Comparison of ENCODE assay signal across 12 cellular contexts in genomic region chr1:235018720-235019444, GRCh38.
DNase-seq lines count a peak whose midpoint lies in the region; ATAC-seq, FAIRE-seq and TF ChIP-seq lines count a peak whose summit lies in the region.
"Had no signal": no experiment of that assay in that cellular context is flagged by ENCODE, and none has a peak within 500 bp of the region (broad histone marks: within the 10 kb centered on the region; RNA-seq: fewer than 3 reads in every experiment).

No MANE protein-coding gene starts in this region.

- FAIRE-seq in A549 (lab: Jason Lieb, UNC), result no peak

- H3K9me3 ChIP-seq in A549, result peaks cover 14% of the 10 kb centered on the region; the same call in 2 of the 3 replicates
- H3K9me3 ChIP-seq: right atrium auricular region had no signal

- POLR2A ChIA-PET in A549 (lab: Yijun Ruan, JAX), result interaction anchor here (0.9 kb wide), 1 partner anchor 49 kb away, joined by 3 read pairs; no protein-coding TSS in a partner anchor

- no peak overlapping the region for H3K4me3 Mint-ChIP-seq in HFFc6
- peak overlapping the region; percentile 59 for H3K4me3 Mint-ChIP-seq in nephron progenitor cell

- H3K27ac Mint-ChIP-seq in HFFc6, result peak overlapping the region; percentile 83; the same call in 1 of the 2 replicates
- peak overlapping the region; percentile 13 to 52 for H3K27ac Mint-ChIP-seq in activated naive CD4-positive, alpha-beta T cell treated with anti-CD3 and anti-CD28 coated beads, Interleukin-2, amount 50 U/mL, for 72 hours
- H3K27ac Mint-ChIP-seq in nephron progenitor cell, result peak overlapping the region; percentile 93

- TF ChIP-seq POLR2A in A549 (IDR thresholded peaks at IDR 0.05; ENCODE audit: low read length), result no peak

- TF ChIP-seq EP300 in A549 (IDR thresholded peaks at IDR 0.05), result no peak

- WGBS in A549 (ENCODE audit: missing lambda C conversion rate), result 91% methylated on average over 3 of the region's 3 CpGs

- H3K27me3 Mint-ChIP-seq in HFFc6 (ENCODE audit: insufficient read depth) (peaks cover 2% of the 10 kb centered on the region; the same call in 1 of the 2 replicates), nephron progenitor cell (ENCODE audit: low read depth, poor library complexity) (peaks cover 11% of the 10 kb centered on the region)

- DNase-seq in A549 (ENCODE audit: low read depth in 1 of 2, low spot score in 1 of 2), result no peak
- DNase-seq in HFFc6, result no peak
- DNase-seq in activated naive CD4-positive, alpha-beta T cell treated with anti-CD3 and anti-CD28 coated beads, Interleukin-2, amount 50 U/mL, for 72 hours (ENCODE audit: low spot score in 2 of 2), result no peak
- DNase-seq in nephron progenitor cell, result peak; percentile 49
- no peak for DNase-seq in NCI-H748 (lab: John Stamatoyannopoulos, UW; ENCODE audit: unreplicated experiment)
- no peak for DNase-seq in D341Med (ENCODE audit: low spot score)
- no peak for DNase-seq in DMS79 treated with DMSO at 0.1 percent for 48 hours (lab: John Stamatoyannopoulos, UW)
- DNase-seq: NCI-H1436 treated with DMSO at 0.1 percent for 48 hours had no signal

- TF ChIP-seq CTCF in A549 (IDR thresholded peaks at IDR 0.05), result no peak
- TF ChIP-seq CTCF in HFFc6 (IDR thresholded peaks at IDR 0.05), result no peak
- TF ChIP-seq CTCF in nephron progenitor cell (IDR thresholded peaks at IDR 0.05), result no peak

- H3K27ac ChIP-seq in A549, result peak overlapping the region; percentile 32 to 71; a peak in 5 of 6 replicates
- H3K27ac ChIP-seq: cardiac muscle cell, right atrium auricular region, SK-N-MC had no signal

- H3K4me2 ChIP-seq in A549, result no peak overlapping the region

- H3K4me1 Mint-ChIP-seq in HFFc6 (ENCODE audit: low read depth), result peaks cover 44% of the 10 kb centered on the region
- H3K4me1 Mint-ChIP-seq in nephron progenitor cell, result peaks cover 95% of the 10 kb centered on the region

- peaks cover 8% of the 10 kb centered on the region; the same call in 2 of the 3 replicates for H3K4me1 ChIP-seq in A549

- no peak overlapping the region for H3K4me3 ChIP-seq in A549
- H3K4me3 ChIP-seq: cardiac muscle cell, right atrium auricular region, SK-N-MC had no signal

- CTCF ChIA-PET in A549 (lab: Yijun Ruan, JAX), result interaction anchor here (1.0 to 1.2 kb wide), 2 partner anchors 29 to 87 kb away, joined by 3 to 4 read pairs; no protein-coding TSS in a partner anchor

- peaks cover 25% of the 10 kb centered on the region for H3K36me3 Mint-ChIP-seq in HFFc6 (ENCODE audit: low read depth)
- peaks cover 15 to 46% of the 10 kb centered on the region in 2 donors for H3K36me3 Mint-ChIP-seq in activated naive CD4-positive, alpha-beta T cell treated with anti-CD3 and anti-CD28 coated beads, Interleukin-2, amount 50 U/mL, for 72 hours
- peaks cover 19% of the 10 kb centered on the region for H3K36me3 Mint-ChIP-seq in nephron progenitor cell (ENCODE audit: low read depth)

- peaks cover 11% of the 10 kb centered on the region for H3K9me3 Mint-ChIP-seq in HFFc6
- peaks cover 24 to 29% of the 10 kb centered on the region in 2 donors for H3K9me3 Mint-ChIP-seq in activated naive CD4-positive, alpha-beta T cell treated with anti-CD3 and anti-CD28 coated beads, Interleukin-2, amount 50 U/mL, for 72 hours
- H3K9me3 Mint-ChIP-seq in nephron progenitor cell, result peaks cover 28% of the 10 kb centered on the region

- ATAC-seq in A549, result no peak
- no peak for ATAC-seq in activated naive CD4-positive, alpha-beta T cell treated with anti-CD3 and anti-CD28 coated beads, Interleukin-2, amount 50 U/mL, for 72 hours
- ATAC-seq in GM21367 (IDR thresholded peaks at IDR 0.05; ENCODE audit: unreplicated experiment), result no peak

- TF ChIP-seq RAD21 in A549 (conservative IDR thresholded peaks at IDR 0.05 in 1 of 2, IDR thresholded peaks at IDR 0.05 in 1 of 2), result no peak

TF ChIP-seq in A549, 52 proteins besides CTCF, POLR2A, EP300 and RAD21:
- no peak for TF ChIP-seq GATA3 (IDR thresholded peaks at IDR 0.05; ENCODE audit: borderline replicate concordance)
- no peak for TF ChIP-seq JUNB (IDR thresholded peaks at IDR 0.05)
- TF ChIP-seq REST (IDR thresholded peaks at IDR 0.05), result no peak
- no peak for TF ChIP-seq TP53 (CRISPR knock-in tag; IDR thresholded peaks at IDR 0.05)
- TF ChIP-seq ZNF302 (CRISPR knock-in tag; IDR thresholded peaks at IDR 0.05), result no peak
- no peak for TF ChIP-seq HOXB5 (CRISPR knock-in tag; IDR thresholded peaks at IDR 0.05)
- TF ChIP-seq ESRRA (IDR thresholded peaks at IDR 0.05; ENCODE audit: borderline replicate concordance, low read length), result no peak
- TF ChIP-seq EHF (CRISPR knock-in tag; IDR thresholded peaks at IDR 0.05), result no peak
- no peak for TF ChIP-seq HES2 (IDR thresholded peaks at IDR 0.05)
- TF ChIP-seq TFCP2L1 (CRISPR knock-in tag; IDR thresholded peaks at IDR 0.05), result no peak
- no peak for TF ChIP-seq FOXS1 (CRISPR knock-in tag; IDR thresholded peaks at IDR 0.05)
- no peak for TF ChIP-seq HMGXB4 (CRISPR knock-in tag; IDR thresholded peaks at IDR 0.05; ENCODE audit: borderline replicate concordance)
- TF ChIP-seq NR3C1 (IDR thresholded peaks at IDR 0.05), result no peak
- TF ChIP-seq EHMT2 (IDR thresholded peaks at IDR 0.05; ENCODE audit: low read depth), result no peak
- no peak for TF ChIP-seq MYC (IDR thresholded peaks at IDR 0.05; ENCODE audit: borderline replicate concordance, low read length)

Comparison
In these comparisons a context has a peak if more than half of its experiments do, and no peak if none do; other contexts are left out.
1. H3K27ac Mint-ChIP-seq: peak in every context shown above with its lines; median percentile 93 in nephron progenitor cell; 83 in HFFc6; 32 in activated naive CD4-positive, alpha-beta T cell treated with anti-CD3 and anti-CD28 coated beads, Interleukin-2, amount 50 U/mL, for 72 hours.